In the genomic region with DNA sequence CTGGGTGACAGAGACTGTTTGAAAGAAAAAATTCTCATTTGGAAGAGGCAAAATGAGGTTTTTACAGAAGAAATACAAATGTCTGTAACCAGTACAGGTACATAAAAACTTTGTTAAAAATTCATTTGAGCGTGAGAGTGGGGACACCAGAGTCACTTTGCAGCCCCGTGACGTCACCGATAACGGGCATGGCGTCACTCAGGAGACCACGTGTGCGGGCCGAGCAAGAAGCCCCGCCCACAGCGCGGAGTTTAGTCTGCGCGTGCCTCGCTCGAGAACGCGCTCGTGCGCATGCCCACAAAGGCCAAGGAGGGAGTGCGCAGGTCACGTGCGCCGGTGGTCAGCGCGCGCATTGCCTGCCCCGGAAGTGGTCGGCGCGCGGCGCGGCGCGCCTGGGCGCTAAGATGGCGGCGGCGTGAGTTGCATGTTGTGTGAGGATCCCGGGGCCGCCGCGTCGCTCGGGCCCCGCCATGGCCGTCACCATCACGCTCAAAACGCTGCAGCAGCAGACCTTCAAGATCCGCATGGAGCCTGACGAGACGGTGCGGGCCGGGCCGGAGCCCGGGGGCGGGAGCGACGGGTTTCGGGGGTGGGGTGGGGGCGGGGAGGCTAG, we compare ENCODE assay signal across 8 cellular contexts.
A peak's percentile ranks its signal among the peaks of the same experiment; 100 is the strongest.
DNase-seq lines count a peak whose midpoint lies in the region; ATAC-seq and FAIRE-seq lines count a peak whose summit lies in the region.

A gene (plus strand): TSS at position 384 of the 613 bp plus-strand sequence. CDS start 87 bp downstream, at position 471.

- peak; percentile 100 for FAIRE-seq in HTR-8/SVneo (lab: Jason Lieb, UNC)

- H3K27me3 Mint-ChIP-seq in effector memory CD8-positive, alpha-beta T cell = no peaks in the 10 kb centered on the region
- no peaks in the 10 kb centered on the region for H3K27me3 Mint-ChIP-seq in memory B cell

- no peaks in the 10 kb centered on the region for H3K9me3 Mint-ChIP-seq in effector memory CD8-positive, alpha-beta T cell
- H3K9me3 Mint-ChIP-seq in memory B cell = no peaks in the 10 kb centered on the region

- H3K27ac Mint-ChIP-seq in effector memory CD8-positive, alpha-beta T cell = peak within 1 kb of the TSS; percentile 98
- peak within 1 kb of the TSS; percentile 91 for H3K27ac Mint-ChIP-seq in memory B cell

- H3K4me3 Mint-ChIP-seq in effector memory CD8-positive, alpha-beta T cell = peak within 1 kb of the TSS; percentile 96 to 97
- peak within 1 kb of the TSS; percentile 94 for H3K4me3 Mint-ChIP-seq in memory B cell

- ATAC-seq in GM21367 (IDR thresholded peaks at IDR 0.05; ENCODE audit: unreplicated experiment) = peak; percentile 53
- peak; percentile 85 for ATAC-seq in effector memory CD8-positive, alpha-beta T cell (replicated peaks)
- ATAC-seq in memory B cell (ENCODE audit: low read depth) = peak; percentile 86

- H3K36me3 Mint-ChIP-seq in effector memory CD8-positive, alpha-beta T cell (ENCODE audit: insufficient read depth) = peaks cover 83% of the 10 kb centered on the region
- peaks cover 28% of the 10 kb centered on the region for H3K36me3 Mint-ChIP-seq in memory B cell

- DNase-seq in COR-L47 (lab: John Stamatoyannopoulos, UW) (peak; percentile 99), HTR-8/SVneo (ENCODE audit: insufficient read length, low spot score) (peak; percentile 95), NOMO-1 treated with DMSO at 0.1 percent for 48 hours (lab: John Stamatoyannopoulos, UW; ENCODE audit: unreplicated experiment) (peak; percentile 91), memory B cell (ENCODE audit: low spot score in 2 of 2) (peak; percentile 98)
- peak; percentile 96 to 97 for DNase-seq in activated CD8-positive, alpha-beta memory T cell treated with anti-CD3 and anti-CD28 coated beads for 4 hours (ENCODE audit: low read depth in 2 of 2)
- peak; percentile 98 to 99 (median 99) for DNase-seq in effector memory CD8-positive, alpha-beta T cell
- DNase-seq in stimulated activated CD8-positive, alpha-beta memory T cell treated with anti-CD3 and anti-CD28 coated beads, Interleukin-12 subunit alpha, Interleukin-12 subunit beta, amount 100 ng/mL, for 1 hour (ENCODE audit: low read depth) = peak; percentile 97

- peaks cover 20 to 34% of the 10 kb centered on the region in 2 donors for H3K4me1 Mint-ChIP-seq in effector memory CD8-positive, alpha-beta T cell (ENCODE audit: low read depth in 2 of 2)
- H3K4me1 Mint-ChIP-seq in memory B cell = peaks cover 17% of the 10 kb centered on the region

Comparison
In these comparisons a context has a peak if more than half of its experiments do, and no peak if none do; other contexts are left out.
1. Peak in every context shown above with its lines: DNase-seq and ATAC-seq.